In genomic region chr10:85612833-85613232, GRCh38 we compare ENCODE assay signal across 8 cellular contexts.
DNase-seq lines count a peak whose midpoint lies in the region; ATAC-seq and TF ChIP-seq lines count a peak whose summit lies in the region.

No MANE protein-coding gene starts in this region.

- H3K4me3 ChIP-seq in neuronal stem cell (ENCODE audit: low read length in 2 of 2) (no peak overlapping the region), brain microvascular endothelial cell (ENCODE audit: low read depth, low read length) (no peak overlapping the region)

- ATAC-seq in GM19463 (IDR thresholded peaks at IDR 0.05; ENCODE audit: unreplicated experiment): peak; percentile 52
- ATAC-seq in HG03520 (IDR thresholded peaks at IDR 0.05; ENCODE audit: unreplicated experiment): peak; percentile 50

- H3K79me1 ChIP-seq in neuronal stem cell (ENCODE audit: low read depth, low read length): no peaks in the 10 kb centered on the region

- no peak overlapping the region for H2BK15ac ChIP-seq in neuronal stem cell (ENCODE audit: low read length)

- H3K4me3 Mint-ChIP-seq in Calu3 (ENCODE audit: low read depth, unreplicated experiment) (no peak overlapping the region), endothelial cell (ENCODE audit: unreplicated experiment) (no peak overlapping the region)

- BruUV-seq in Calu3 (replicated peaks; lab: Mats Ljungman, UMichigan): no TSS peak

- no peak overlapping the region for H3K23ac ChIP-seq in neuronal stem cell (ENCODE audit: low read depth, low read length, poor library complexity)

- no peaks in the 10 kb centered on the region for H3K4me1 ChIP-seq in neuronal stem cell (ENCODE audit: control insufficient read depth in 2 of 2, insufficient read depth in 1 of 2, low read depth in 1 of 2, low read length in 2 of 2)

- peaks cover 4% of the 10 kb centered on the region for H3K36me3 Mint-ChIP-seq in Calu3 (ENCODE audit: insufficient read depth, unreplicated experiment)
- peaks cover 5% of the 10 kb centered on the region for H3K36me3 Mint-ChIP-seq in endothelial cell (ENCODE audit: low read depth, unreplicated experiment)

- TF ChIP-seq CTCF in Calu3 (IDR thresholded peaks at IDR 0.05; ENCODE audit: unreplicated experiment): peak; percentile 18
- TF ChIP-seq CTCF in endothelial cell (IDR thresholded peaks at IDR 0.05; ENCODE audit: unreplicated experiment): peak; percentile 40
- no peak for TF ChIP-seq CTCF in brain microvascular endothelial cell (IDR thresholded peaks at IDR 0.05; ENCODE audit: low read depth, low read length, missing control alignments)

- no peak overlapping the region for H2BK12ac ChIP-seq in neuronal stem cell (ENCODE audit: low read length)

- H3K9me3 ChIP-seq in neuronal stem cell (replicated peaks in 1 of 2; ENCODE audit: control insufficient read depth in 2 of 2, insufficient read depth in 1 of 2, low read depth in 1 of 2, low read length in 2 of 2): no peaks in the 10 kb centered on the region

- H3K27me3 Mint-ChIP-seq in Calu3 (ENCODE audit: unreplicated experiment) (no peaks in the 10 kb centered on the region), endothelial cell (ENCODE audit: unreplicated experiment) (peaks cover 14% of the 10 kb centered on the region)

- H2AFZ ChIP-seq in neuronal stem cell (ENCODE audit: low read length): no peak overlapping the region

- H3K27ac ChIP-seq in neuronal stem cell (replicated peaks; ENCODE audit: low read length) (no peak overlapping the region), brain microvascular endothelial cell (no peak overlapping the region)

- no peak overlapping the region for H3K9ac ChIP-seq in neuronal stem cell (ENCODE audit: low read depth, low read length, poor library complexity)

- H3K27ac Mint-ChIP-seq in Calu3 (ENCODE audit: unreplicated experiment) (no peak overlapping the region), endothelial cell (ENCODE audit: unreplicated experiment) (no peak overlapping the region)

- no peak overlapping the region for H4K8ac ChIP-seq in neuronal stem cell (ENCODE audit: low read depth, low read length)

- no peak overlapping the region for H2BK5ac ChIP-seq in neuronal stem cell (ENCODE audit: low read length)

- H3K4ac ChIP-seq in neuronal stem cell (ENCODE audit: low read length): no peak overlapping the region

- no peaks in the 10 kb centered on the region for H3K36me3 ChIP-seq in neuronal stem cell (replicated peaks in 1 of 2; ENCODE audit: control insufficient read depth in 2 of 2, insufficient read depth in 2 of 2, low read length in 2 of 2)
- no peaks in the 10 kb centered on the region for H3K36me3 ChIP-seq in brain microvascular endothelial cell (replicated peaks)

- H3K14ac ChIP-seq in neuronal stem cell (ENCODE audit: low read length): no peak overlapping the region

- H3K18ac ChIP-seq in neuronal stem cell (ENCODE audit: low read length): no peak overlapping the region

- no peak overlapping the region for H2BK120ac ChIP-seq in neuronal stem cell (ENCODE audit: low read depth, low read length)

- in situ Hi-C loops in brain microvascular endothelial cell (cut with HindIII; ENCODE audit: low pct_ligation_motif_present, low sequenced_read_pairs): no loop called here

- no peak for DNase-seq in Calu3
- DNase-seq in endothelial cell (ENCODE audit: low spot score): no peak
- DNase-seq in GOT3 (lab: John Stamatoyannopoulos, UW): no peak
- DNase-seq in neuronal stem cell (ENCODE audit: low spot score): no peak
- no peak for DNase-seq in A172 (ENCODE audit: low spot score)
- no peak for DNase-seq in brain microvascular endothelial cell

- intact Hi-C loops in Calu3 (cut with micrococcal nuclease; ENCODE audit: unreplicated experiment): no loop called here

- H3K9me3 Mint-ChIP-seq in Calu3 (ENCODE audit: low read depth, unreplicated experiment): no peaks in the 10 kb centered on the region
- H3K9me3 Mint-ChIP-seq in endothelial cell (ENCODE audit: unreplicated experiment): peaks cover 29% of the 10 kb centered on the region

- no peaks in the 10 kb centered on the region for H3K27me3 ChIP-seq in neuronal stem cell (ENCODE audit: control insufficient read depth in 3 of 3, insufficient read depth in 3 of 3, low read depth in 1 of 3, low read length in 3 of 3)
- H3K27me3 ChIP-seq in brain microvascular endothelial cell (replicated peaks): no peaks in the 10 kb centered on the region

- H3K4me1 Mint-ChIP-seq in Calu3 (ENCODE audit: low read depth, unreplicated experiment) (peaks cover 7% of the 10 kb centered on the region), endothelial cell (ENCODE audit: unreplicated experiment) (no peaks in the 10 kb centered on the region)

- no peak overlapping the region for H3K4me2 ChIP-seq in neuronal stem cell (ENCODE audit: insufficient read depth, low read length, poor library complexity, severe bottlenecking)

- CTCF ChIA-PET in Calu3 (lab: Charles Lee): no interaction called here

- no peak overlapping the region for H4K91ac ChIP-seq in neuronal stem cell (ENCODE audit: low read depth, low read length, poor library complexity)

- no CpG with 5 or more reads among the region's 6 CpGs for WGBS in neuronal stem cell (ENCODE audit: extremely low coverage in 2 of 2, insufficient read length in 2 of 2, insufficient replicate concordance in 1 of 2), 2 donors

- H2AK5ac ChIP-seq in neuronal stem cell (ENCODE audit: low read depth, low read length): no peak overlapping the region
